Comparison of ENCODE assay signal across 31 cellular contexts in the genomic region with DNA sequence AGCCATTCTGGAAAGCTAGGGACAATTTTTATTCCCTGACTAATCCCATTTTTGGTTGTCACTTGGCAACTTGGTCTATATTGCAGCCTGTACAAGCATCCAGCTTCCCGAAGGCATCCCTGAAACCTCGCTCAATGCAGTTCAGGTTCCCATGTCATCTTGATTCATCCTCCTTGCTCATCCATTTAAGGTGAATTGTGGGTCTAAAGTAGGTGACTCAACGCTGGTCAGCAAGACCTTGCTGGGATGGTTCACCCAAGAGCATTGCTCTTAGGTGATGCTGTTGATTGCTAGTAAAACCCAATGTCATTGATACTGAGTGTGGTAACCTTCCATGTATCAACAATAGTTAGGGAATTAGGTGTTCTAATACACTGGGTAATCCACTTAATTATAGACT. TPM values are rescaled to one million over a fixed set of nuclear protein-coding genes. Genes with fewer than 3 reads are reported as not detected.
DNase-seq lines count a peak whose midpoint lies in the region; ATAC-seq, FAIRE-seq and TF ChIP-seq lines count a peak whose summit lies in the region.
"Had no signal": no experiment of that assay in that cellular context is flagged by ENCODE, and none has a peak within 500 bp of the region (broad histone marks: within the 10 kb centered on the region; RNA-seq: fewer than 3 reads in every experiment).

No MANE protein-coding gene starts in this region.

- H3K4me3 ChIP-seq in RWPE2 (ENCODE audit: severe bottlenecking), result no peak overlapping the region
- H3K4me3 ChIP-seq in fibroblast of mammary gland (ENCODE audit: control insufficient read depth, low read depth, low read length), result no peak overlapping the region
- H3K4me3 ChIP-seq: BLaER1 treated with 17β-estradiol and CSF1 and Interleukin-3, amounts not matched to agents 10 nM and 100 nM; coronary artery; MG63; neural progenitor cell; pancreas; upper lobe of right lung had no signal

- H3K9me3 Mint-ChIP-seq in activated T-helper 1 cell treated with anti-CD3 and anti-CD28 coated beads, Interleukin-12 subunit alpha, Interleukin-12 subunit beta, Interleukin-2, Interleukin-4 antibody, amounts not matched to agents 30 ng/mL and 10 ng/mL and 1 ng/mL, durations not matched to agents 14 hours and 24 hours and 36 hours, result no peaks in the 10 kb centered on the region
- H3K9me3 Mint-ChIP-seq: neural progenitor cell had no signal

- H3K4me1 Mint-ChIP-seq in activated T-helper 1 cell treated with anti-CD3 and anti-CD28 coated beads, Interleukin-12 subunit alpha, Interleukin-12 subunit beta, Interleukin-2, Interleukin-4 antibody, amounts not matched to agents 30 ng/mL and 10 ng/mL and 1 ng/mL, durations not matched to agents 14 hours and 24 hours and 36 hours (ENCODE audit: low read depth), result peaks cover 13% of the 10 kb centered on the region

- H3K27me3 ChIP-seq in RWPE2 (ENCODE audit: insufficient read depth, poor library complexity, severe bottlenecking), result no peaks in the 10 kb centered on the region
- H3K27me3 ChIP-seq: BLaER1 treated with 17β-estradiol and CSF1 and Interleukin-3, amounts not matched to agents 10 nM and 100 nM; MG63; neural progenitor cell; pancreas; upper lobe of right lung had no signal

- H3K27ac Mint-ChIP-seq in activated T-helper 1 cell treated with anti-CD3 and anti-CD28 coated beads, Interleukin-12 subunit alpha, Interleukin-12 subunit beta, Interleukin-2, Interleukin-4 antibody, amounts not matched to agents 30 ng/mL and 10 ng/mL and 1 ng/mL, durations not matched to agents 14 hours and 24 hours and 36 hours, result no peak overlapping the region
- H3K27ac Mint-ChIP-seq: neural progenitor cell had no signal

- TF ChIP-seq POLR2A in GM12891 (IDR thresholded peaks at IDR 0.05; ENCODE audit: low read depth, low read length), result no peak

- peak; percentile 85 for ATAC-seq in RWPE2 (ENCODE audit: low read depth)
- ATAC-seq in GM21381 (IDR thresholded peaks at IDR 0.05; ENCODE audit: unreplicated experiment), result no peak
- ATAC-seq: left ventricle myocardium superior, Panc1, upper lobe of right lung had no signal

- H3K36me3 ChIP-seq in RWPE2 (ENCODE audit: low read depth), result no peaks in the 10 kb centered on the region
- H3K36me3 ChIP-seq: BLaER1 treated with 17β-estradiol and CSF1 and Interleukin-3, amounts not matched to agents 10 nM and 100 nM; MG63; neural progenitor cell; pancreas; upper lobe of right lung had no signal

- peaks cover 8% of the 10 kb centered on the region for H3K4me1 ChIP-seq in RWPE2 (ENCODE audit: insufficient read depth, poor library complexity, severe bottlenecking)
- H3K4me1 ChIP-seq: pancreas, upper lobe of right lung had no signal

- no peaks in the 10 kb centered on the region for H3K36me3 Mint-ChIP-seq in activated T-helper 1 cell treated with anti-CD3 and anti-CD28 coated beads, Interleukin-12 subunit alpha, Interleukin-12 subunit beta, Interleukin-2, Interleukin-4 antibody, amounts not matched to agents 30 ng/mL and 10 ng/mL and 1 ng/mL, durations not matched to agents 14 hours and 24 hours and 36 hours (ENCODE audit: low read depth)
- H3K36me3 Mint-ChIP-seq: activated naive CD8-positive, alpha-beta T cell; neural progenitor cell had no signal

- FAIRE-seq in GM12891 (lab: Jason Lieb, UNC), result peak; percentile 26
- FAIRE-seq: G401.6, islet of Langerhans, pancreas, small intestine had no signal

- H3K27ac ChIP-seq in RWPE2 (ENCODE audit: poor library complexity, severe bottlenecking), result no peak overlapping the region
- H3K27ac ChIP-seq: BLaER1 treated with 17β-estradiol and CSF1 and Interleukin-3, amounts not matched to agents 10 nM and 100 nM; coronary artery; neural progenitor cell; upper lobe of right lung had no signal

- intact Hi-C loops in activated T-helper 1 cell treated with anti-CD3 and anti-CD28 coated beads, Interleukin-12 subunit alpha, Interleukin-12 subunit beta, Interleukin-2, Interleukin-4 antibody, amounts not matched to agents 30 ng/mL and 10 ng/mL and 1 ng/mL, durations not matched to agents 14 hours and 24 hours and 36 hours (cut with micrococcal nuclease), result no loop called here

- no peak for DNase-seq in GM12891 (ENCODE audit: insufficient read length, low spot score)
- DNase-seq in HPDE6-E6E7 (ENCODE audit: extremely low spot score), result peak; percentile 52
- no peak for DNase-seq in RWPE2 (ENCODE audit: low spot score)
- DNase-seq in fibroblast of mammary gland (ENCODE audit: low read depth), result peak; percentile 61
- no peak for DNase-seq in activated T-helper 1 cell treated with anti-CD3 and anti-CD28 coated beads, Interleukin-12 subunit alpha, Interleukin-12 subunit beta, Interleukin-2, Interleukin-4 antibody, amounts not matched to agents 30 ng/mL and 10 ng/mL and 1 ng/mL, durations not matched to agents 14 hours and 24 hours and 36 hours (ENCODE audit: low spot score)
- DNase-seq in C1 segment of cervical spinal cord (lab: John Stamatoyannopoulos, UW), result no peak
- DNase-seq in DMS79 (lab: John Stamatoyannopoulos, UW), result no peak
- DNase-seq: activated CD4-positive, alpha-beta T cell treated with anti-CD3 and anti-CD28 coated beads, Interleukin-2, amount 50 U/mL, for 48 hours; activated effector memory CD4-positive, alpha-beta T cell treated with Interleukin-2 at 50 U/mL for 16 hours; anterior cingulate cortex; effector CD8-positive, alpha-beta T cell; GOT3; KG1; left ventricle myocardium superior; MG63; NCI-H1930; NCI-H748 treated with DMSO at 0.1 percent for 48 hours; pancreas; retina; small intestine; stimulated activated naive CD4-positive, alpha-beta T cell; T-helper 1 cell; upper lobe of right lung had no signal

- peaks cover 7% of the 10 kb centered on the region for H3K27me3 Mint-ChIP-seq in activated T-helper 1 cell treated with anti-CD3 and anti-CD28 coated beads, Interleukin-12 subunit alpha, Interleukin-12 subunit beta, Interleukin-2, Interleukin-4 antibody, amounts not matched to agents 30 ng/mL and 10 ng/mL and 1 ng/mL, durations not matched to agents 14 hours and 24 hours and 36 hours (ENCODE audit: insufficient read depth)
- H3K27me3 Mint-ChIP-seq: activated naive CD8-positive, alpha-beta T cell had no signal

- TF ChIP-seq CTCF in RWPE2 (IDR thresholded peaks at IDR 0.05; ENCODE audit: poor library complexity, severe bottlenecking) (no peak), fibroblast of mammary gland (conservative IDR thresholded peaks at IDR 0.05; ENCODE audit: control insufficient read depth, insufficient read depth, low read depth, low read length) (no peak)

- H3K9me3 ChIP-seq in RWPE2 (ENCODE audit: severe bottlenecking), result no peaks in the 10 kb centered on the region
- H3K9me3 ChIP-seq: BLaER1 treated with 17β-estradiol and CSF1 and Interleukin-3, amounts not matched to agents 10 nM and 100 nM; MG63; pancreas; upper lobe of right lung had no signal

- no peak overlapping the region for H3K4me3 Mint-ChIP-seq in activated T-helper 1 cell treated with anti-CD3 and anti-CD28 coated beads, Interleukin-12 subunit alpha, Interleukin-12 subunit beta, Interleukin-2, Interleukin-4 antibody, amounts not matched to agents 30 ng/mL and 10 ng/mL and 1 ng/mL, durations not matched to agents 14 hours and 24 hours and 36 hours
- H3K4me3 Mint-ChIP-seq: activated naive CD8-positive, alpha-beta T cell; neural progenitor cell had no signal

TF ChIP-seq in GM12891, 5 proteins besides CTCF, POLR2A, EP300 and RAD21:
- no peak for TF ChIP-seq POU2F2 (IDR thresholded peaks at IDR 0.05; ENCODE audit: low read depth, low read length)
- no peak for TF ChIP-seq TAF1 (IDR thresholded peaks at IDR 0.05; ENCODE audit: low read depth, low read length)
- TF ChIP-seq POLR2AphosphoS5 (IDR thresholded peaks at IDR 0.05; ENCODE audit: low read depth, low read length), result no peak
- no peak for TF ChIP-seq SPI1 (IDR thresholded peaks at IDR 0.05; ENCODE audit: low read depth, low read length)
- TF ChIP-seq PAX5 (IDR thresholded peaks at IDR 0.05; ENCODE audit: insufficient read depth, low read length, severe bottlenecking), result no peak
TF ChIP-seq in GM12891: peak in this region for 0.

RNA-seq across cellular contexts. Expression of a gene that starts 13.1 kb away (rescaled TPM):
- polyA plus RNA-seq in GM12891 (2012; ENCODE audit: low read depth, missing spikeins), result 55.6 TPM
- total RNA-seq in activated T-helper 1 cell treated with anti-CD3 and anti-CD28 coated beads, Interleukin-12 subunit alpha, Interleukin-12 subunit beta, Interleukin-2, Interleukin-4 antibody, amounts not matched to agents 30 ng/mL and 10 ng/mL and 1 ng/mL, durations not matched to agents 14 hours and 24 hours and 36 hours, result 135 and 149 TPM in 2 replicates

RNA-seq across cellular contexts. Expression of a gene that starts 19.0 kb away (rescaled TPM):
- 319 TPM for polyA plus RNA-seq in GM12891 (2012; ENCODE audit: low read depth, missing spikeins)
- 163 and 164 TPM in 2 replicates for total RNA-seq in activated T-helper 1 cell treated with anti-CD3 and anti-CD28 coated beads, Interleukin-12 subunit alpha, Interleukin-12 subunit beta, Interleukin-2, Interleukin-4 antibody, amounts not matched to agents 30 ng/mL and 10 ng/mL and 1 ng/mL, durations not matched to agents 14 hours and 24 hours and 36 hours

RNA-seq across cellular contexts. Expression of a gene that starts 54.6 kb away (rescaled TPM):
- 20.2 TPM for polyA plus RNA-seq in GM12891 (2012; ENCODE audit: low read depth, missing spikeins)
- total RNA-seq in activated T-helper 1 cell treated with anti-CD3 and anti-CD28 coated beads, Interleukin-12 subunit alpha, Interleukin-12 subunit beta, Interleukin-2, Interleukin-4 antibody, amounts not matched to agents 30 ng/mL and 10 ng/mL and 1 ng/mL, durations not matched to agents 14 hours and 24 hours and 36 hours, result 13.7 and 15.1 TPM in 2 replicates

Comparison
In these comparisons a context has a peak if more than half of its experiments do, and no peak if none do; other contexts are left out.
1. DNase-seq: peak in HPDE6-E6E7 (single experiment) and fibroblast of mammary gland (single experiment); none in GM12891 (single experiment), RWPE2 (single experiment), activated T-helper 1 cell treated with anti-CD3 and anti-CD28 coated beads, Interleukin-12 subunit alpha, Interleukin-12 subunit beta, Interleukin-2, Interleukin-4 antibody, amounts not matched to agents 30 ng/mL and 10 ng/mL and 1 ng/mL, durations not matched to agents 14 hours and 24 hours and 36 hours (single experiment), C1 segment of cervical spinal cord (0 of 14) and DMS79 (single experiment).